Comparison of ENCODE assay signal across 19 cellular contexts in genomic region chr11:74050465-74050864, GRCh38. TPM values are rescaled to one million over a fixed set of nuclear protein-coding genes. Genes with fewer than 3 reads are reported as not detected.
DNase-seq lines count a peak whose midpoint lies in the region; ATAC-seq and TF ChIP-seq lines count a peak whose summit lies in the region.
"Had no signal": no experiment of that assay in that cellular context is flagged by ENCODE, and none has a peak within 500 bp of the region (broad histone marks: within the 10 kb centered on the region; RNA-seq: fewer than 3 reads in every experiment).

No MANE protein-coding gene starts in this region.

- no peak overlapping the region for H4K12ac ChIP-seq in trophoblast cell (ENCODE audit: low read depth, low read length)

- no peak for TF ChIP-seq POLR2A in GM18505 (IDR thresholded peaks at IDR 0.05; ENCODE audit: borderline replicate concordance, extremely low read depth, insufficient read depth, insufficient read length)

- H4K8ac ChIP-seq in trophoblast cell (ENCODE audit: low read depth, low read length), result no peak overlapping the region

- H2AK5ac ChIP-seq in trophoblast cell (ENCODE audit: low read length), result no peak overlapping the region

- H3K4me1 ChIP-seq in trophoblast cell (ENCODE audit: control insufficient read depth in 1 of 2, insufficient read depth in 2 of 2, low read length in 2 of 2), result no peaks in the 10 kb centered on the region
- H3K4me1 ChIP-seq: BE2C, Caco-2 had no signal

- TF ChIP-seq CTCF in BJ (IDR thresholded peaks at IDR 0.05; ENCODE audit: insufficient read depth, low read depth, low read length), result no peak
- no peak for TF ChIP-seq CTCF in chondrocyte (IDR thresholded peaks at IDR 0.05)

- H3K14ac ChIP-seq in trophoblast cell (ENCODE audit: low read length), result no peak overlapping the region

- H3K4me1 Mint-ChIP-seq in chondrocyte (ENCODE audit: low read depth), result peaks cover 13% of the 10 kb centered on the region
- H3K4me1 Mint-ChIP-seq: CD14-positive monocyte had no signal

- no peak overlapping the region for H2BK120ac ChIP-seq in trophoblast cell (ENCODE audit: insufficient read depth, low read length, poor library complexity)

- no peak overlapping the region for H3K4me3 Mint-ChIP-seq in chondrocyte (ENCODE audit: unreplicated experiment)
- H3K4me3 Mint-ChIP-seq: CD14-positive monocyte; CD8-positive, alpha-beta T cell had no signal

- WGBS in trophoblast cell (ENCODE audit: extremely low coverage, insufficient coverage, insufficient read length), result no CpG with 5 or more reads among the region's 3 CpGs

- no peak overlapping the region for H2BK5ac ChIP-seq in trophoblast cell (ENCODE audit: low read depth, low read length, poor library complexity)

- POLR2A ChIA-PET in BJ (lab: Charles Lee), result no interaction called here

- no peak overlapping the region for H3K4me2 ChIP-seq in trophoblast cell (ENCODE audit: low read length)

- CTCF ChIA-PET in BJ (lab: Yijun Ruan, JAX), result no interaction called here

- H3K27me3 Mint-ChIP-seq in chondrocyte (ENCODE audit: low read depth), result no peaks in the 10 kb centered on the region

- H3K23ac ChIP-seq in trophoblast cell (ENCODE audit: low read length), result no peak overlapping the region

- no peaks in the 10 kb centered on the region for H3K9me3 Mint-ChIP-seq in chondrocyte (ENCODE audit: low read depth)
- H3K9me3 Mint-ChIP-seq: CD14-positive monocyte; CD8-positive, alpha-beta T cell had no signal

- no peak overlapping the region for H3K9ac ChIP-seq in trophoblast cell (ENCODE audit: low read length)

- H4K91ac ChIP-seq in trophoblast cell (ENCODE audit: low read depth, low read length), result no peak overlapping the region

- H2AFZ ChIP-seq in trophoblast cell (ENCODE audit: insufficient read depth, low read length, poor library complexity), result no peak overlapping the region

- no peak for ATAC-seq in GM21367 (IDR thresholded peaks at IDR 0.05; ENCODE audit: unreplicated experiment)
- no peak for ATAC-seq in GM18505 (IDR thresholded peaks at IDR 0.05; ENCODE audit: unreplicated experiment)
- ATAC-seq: CD8-positive, alpha-beta T cell; GM12878; HCT116 had no signal

- peak overlapping the region; percentile 0 for H3K27ac Mint-ChIP-seq in chondrocyte (ENCODE audit: unreplicated experiment)
- H3K27ac Mint-ChIP-seq: CD14-positive monocyte; CD8-positive, alpha-beta T cell had no signal

- no peaks in the 10 kb centered on the region for H3K79me2 ChIP-seq in trophoblast cell (ENCODE audit: control insufficient read depth, insufficient read depth, low read length, poor library complexity)

- no peak overlapping the region for H3K18ac ChIP-seq in trophoblast cell (ENCODE audit: low read length)

- no peak overlapping the region for H3K4ac ChIP-seq in trophoblast cell (ENCODE audit: low read depth, low read length)

- H3K27me3 ChIP-seq in BJ (ENCODE audit: control insufficient read depth, insufficient read depth, low read length) (no peaks in the 10 kb centered on the region), trophoblast cell (ENCODE audit: insufficient read depth, low read length) (no peaks in the 10 kb centered on the region)
- H3K27me3 ChIP-seq: BE2C had no signal

- peaks cover 8% of the 10 kb centered on the region for H3K36me3 Mint-ChIP-seq in chondrocyte (ENCODE audit: low read depth)

- no peak overlapping the region for H3K4me3 ChIP-seq in BJ (ENCODE audit: low read depth, low read length)
- H3K4me3 ChIP-seq in trophoblast cell (ENCODE audit: low read depth, low read length), result no peak overlapping the region
- H3K4me3 ChIP-seq: GM12878 had no signal

- DNase-seq in BJ (ENCODE audit: low read depth), result peak; percentile 26
- DNase-seq in HCEC 1CT, result peak; percentile 56
- no peak for DNase-seq in chondrocyte (ENCODE audit: low spot score)
- peak; percentile 26 to 74 for DNase-seq in trophoblast cell
- DNase-seq in NCI-H1048 (lab: John Stamatoyannopoulos, UW), result no peak
- DNase-seq in activated effector memory CD4-positive, alpha-beta T cell treated with Interleukin-2 at 50 U/mL for 16 hours, result no peak
- DNase-seq: ACHN; BE2C; Caco-2; CD8-positive, alpha-beta T cell; DND-41; KBM-7 had no signal

- no peaks in the 10 kb centered on the region for H3K79me1 ChIP-seq in trophoblast cell (ENCODE audit: low read length)

- H3K9me3 ChIP-seq in trophoblast cell (ENCODE audit: insufficient read depth, low read depth, low read length), result no peaks in the 10 kb centered on the region
- H3K9me3 ChIP-seq: BE2C, Caco-2 had no signal

- H3K36me3 ChIP-seq in BJ (ENCODE audit: control insufficient read depth, insufficient read depth, low read length), result peaks cover 3% of the 10 kb centered on the region; the same call in 1 of the 2 replicates
- peaks cover 0 to 2% of the 10 kb centered on the region in 2 experiments for H3K36me3 ChIP-seq in trophoblast cell (ENCODE audit: control insufficient read depth in 1 of 2, insufficient read depth in 2 of 2, low read length in 2 of 2)

- no peak overlapping the region for H3K27ac ChIP-seq in trophoblast cell (ENCODE audit: low read depth, low read length)
- H3K27ac ChIP-seq: HL-60 had no signal

- H2BK12ac ChIP-seq in trophoblast cell (ENCODE audit: low read length), result no peak overlapping the region

RNA-seq across cellular contexts. Expression of gene UCP3, which starts 41.6 kb away (rescaled TPM):
- polyA plus RNA-seq in BJ (2011; rRNA removed), result 0.54 and 0.77 TPM in 2 replicates
- polyA minus RNA-seq in BJ (2011; rRNA and poly(A)+ RNA removed), result 0.36 and 1.2 TPM in 2 replicates
- total RNA-seq in chondrocyte, result 0.47 to 1.6 TPM (median 1.3 TPM) in 3 replicates
- 0.31 and 0.35 TPM in 2 replicates for polyA plus RNA-seq in trophoblast cell (2013)
- total RNA-seq: H4 had no signal
- polyA plus RNA-seq: CD14-positive monocyte had no signal

Comparison
In these comparisons a context has a peak if more than half of its experiments do, and no peak if none do; other contexts are left out.
1. DNase-seq: peak in BJ (single experiment), HCEC 1CT (single experiment) and trophoblast cell (2 of 2); none in chondrocyte (single experiment), NCI-H1048 (single experiment) and activated effector memory CD4-positive, alpha-beta T cell treated with Interleukin-2 at 50 U/mL for 16 hours (single experiment).